Comparison of ENCODE assay signal across 9 cellular contexts in genomic region chr12:104605685-104606084, GRCh38.
DNase-seq lines count a peak whose midpoint lies in the region; ATAC-seq and TF ChIP-seq lines count a peak whose summit lies in the region.
"Had no signal": no experiment of that assay in that cellular context is flagged by ENCODE, and none has a peak within 500 bp of the region (broad histone marks: within the 10 kb centered on the region; RNA-seq: fewer than 3 reads in every experiment).

No MANE protein-coding gene starts in this region.

- H3K27ac ChIP-seq in ACC112 (ENCODE audit: low read depth, low read length) = peak overlapping the region; percentile 95

- H3K4me1 Mint-ChIP-seq in natural killer cell = peaks cover 68 to 79% of the 10 kb centered on the region in 2 donors

- no peak for TF ChIP-seq CTCF in natural killer cell (IDR thresholded peaks at IDR 0.05)
- no peak for TF ChIP-seq CTCF in GM10266 (IDR thresholded peaks at IDR 0.05; ENCODE audit: control insufficient read depth, insufficient read depth, low read depth, missing control alignments)

- H3K4me3 ChIP-seq in ACC112 (ENCODE audit: low read depth, low read length) = peak overlapping the region; percentile 38

- H3K36me3 ChIP-seq in ACC112 (ENCODE audit: insufficient read depth, low read length) = no peaks in the 10 kb centered on the region

- intact Hi-C loops in natural killer cell (cut with micrococcal nuclease) = loop anchor here (2.0 kb wide), 1 partner anchor 65 kb away; no protein-coding TSS in a partner anchor

- H3K4me1 ChIP-seq in ACC112 (ENCODE audit: control insufficient read depth, insufficient read depth, low read length, unreplicated experiment) = peaks cover 55% of the 10 kb centered on the region

- H2AFZ ChIP-seq in ACC112 (ENCODE audit: low read length, unreplicated experiment) = peak overlapping the region; percentile 62

- TF ChIP-seq POLR2A in erythroblast (IDR thresholded peaks at IDR 0.05; ENCODE audit: low read length) = no peak

- no peaks in the 10 kb centered on the region for H3K36me3 Mint-ChIP-seq in natural killer cell

- ATAC-seq in natural killer cell = peak in 2 of 3 donors; percentile 17 to 37
- ATAC-seq in stimulated activated naive CD8-positive, alpha-beta T cell treated with anti-CD3 and anti-CD28 coated beads, Interleukin-15, Interleukin-2, amounts not matched to agents 100 U/mL and 50 U/mL, for 24 hours = no peak

- H3K27ac Mint-ChIP-seq in natural killer cell = peak overlapping the region; percentile 92

- H3K79me2 ChIP-seq in ACC112 (ENCODE audit: control insufficient read depth, insufficient read depth, low read length, unreplicated experiment) = no peaks in the 10 kb centered on the region

- H3K27me3 ChIP-seq in ACC112 (ENCODE audit: insufficient read depth, low read length) = no peaks in the 10 kb centered on the region

- DNase-seq in M059J (ENCODE audit: low read depth) (peak; percentile 33), erythroblast (lab: John Stamatoyannopoulos, UW) (peak; percentile 22 to 25), natural killer cell (no peak), SKM-1 (lab: John Stamatoyannopoulos, UW; ENCODE audit: unreplicated experiment) (no peak), NCI-H1092 treated with DMSO at 0.1 percent for 48 hours (lab: John Stamatoyannopoulos, UW) (no peak), GM10266 (ENCODE audit: extremely low spot score) (no peak)
- no peak for DNase-seq in stimulated activated naive CD8-positive, alpha-beta T cell treated with anti-CD3 and anti-CD28 coated beads, Interleukin-15, Interleukin-2, amounts not matched to agents 100 U/mL and 50 U/mL, for 24 hours
- DNase-seq: DMS153 had no signal

- no peaks in the 10 kb centered on the region for H3K27me3 Mint-ChIP-seq in natural killer cell (ENCODE audit: low read depth in 2 of 2)

- H3K4me3 Mint-ChIP-seq in natural killer cell = no peak overlapping the region

- H3K9me3 Mint-ChIP-seq in natural killer cell = no peaks in the 10 kb centered on the region

Comparison
In these comparisons a context has a peak if more than half of its experiments do, and no peak if none do; other contexts are left out.
1. DNase-seq: peak in M059J (single experiment) and erythroblast (2 of 2); none in natural killer cell (single experiment), SKM-1 (single experiment), NCI-H1092 treated with DMSO at 0.1 percent for 48 hours (single experiment), GM10266 (single experiment) and stimulated activated naive CD8-positive, alpha-beta T cell treated with anti-CD3 and anti-CD28 coated beads, Interleukin-15, Interleukin-2, amounts not matched to agents 100 U/mL and 50 U/mL, for 24 hours (single experiment).